ENCODE assay signal across 8 cellular contexts in the genomic region with DNA sequence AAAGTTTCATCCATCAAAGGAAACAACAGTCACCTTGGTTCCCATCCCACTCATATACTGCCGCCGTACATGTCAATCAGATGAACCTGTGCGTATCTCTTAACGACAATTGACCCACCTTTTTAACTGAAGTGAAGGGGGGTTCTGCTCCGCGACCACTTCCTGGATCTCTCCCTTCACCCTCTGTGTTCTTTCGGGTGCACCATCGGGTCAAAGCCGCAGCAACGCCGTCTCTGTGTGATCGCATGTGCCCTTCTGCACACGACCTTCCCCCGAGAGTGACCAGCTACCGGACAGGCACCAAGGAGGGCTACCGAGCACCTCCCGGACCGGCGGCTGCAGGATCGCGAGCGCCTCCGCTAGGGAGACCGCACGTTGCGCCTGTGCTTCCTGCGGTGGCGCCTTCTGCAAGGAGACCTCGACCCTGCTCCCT. TPM values are rescaled to one million over a fixed set of nuclear protein-coding genes. Genes with fewer than 3 reads are reported as not detected.
DNase-seq lines count a peak whose midpoint lies in the region; ATAC-seq and TF ChIP-seq lines count a peak whose summit lies in the region.
"Not testable (repeated sequence)": the region's sequence is repeated elsewhere in the genome, so short reads cannot be mapped to it uniquely, and the experiment has no call there.

No MANE protein-coding gene starts in this region.

- not testable (repeated sequence) for H4K8ac ChIP-seq in neuronal stem cell (ENCODE audit: low read depth, low read length)

- H4K20me1 ChIP-seq in mammary epithelial cell (ENCODE audit: insufficient read depth, low read length) = not testable (repeated sequence)

- CTCF ChIA-PET in mammary epithelial cell (lab: Charles Lee; ENCODE audit: low non-redundant PET) = not testable (repeated sequence)

- not testable (repeated sequence) for H3K23ac ChIP-seq in neuronal stem cell (ENCODE audit: low read depth, low read length, poor library complexity)

- 0% methylated on average over 2 of the region's 29 CpGs for WGBS in mammary epithelial cell (ENCODE audit: low coverage, missing lambda C conversion rate)
- no CpG with 5 or more reads among the region's 29 CpGs for WGBS in neuronal stem cell (ENCODE audit: extremely low coverage in 2 of 2, insufficient read length in 2 of 2, insufficient replicate concordance in 1 of 2), 2 donors
- WGBS in thyroid gland, 2 donors = 0 to 1% methylated on average over 11 to 15 of the region's 29 CpGs

- intact Hi-C loops in mammary epithelial cell (cut with micrococcal nuclease); thyroid gland (cut with DNase I): not testable (repeated sequence)

- H3K4me3 ChIP-seq in NB4 (ENCODE audit: low read depth, low read length) (peak overlapping the region; percentile 86), mammary epithelial cell (replicated peaks in 1 of 3; ENCODE audit: insufficient read depth in 1 of 3, low read depth in 2 of 3, low read length in 3 of 3) (peak overlapping the region; percentile 37 to 66 (median 60)), right atrium auricular region (peak overlapping the region; percentile 59 to 92), neuronal stem cell (ENCODE audit: low read length in 2 of 2) (peak overlapping the region; percentile 59 to 83), thyroid gland (replicated peaks in 1 of 3) (peak overlapping the region in 2 of 3 donors; percentile 43 to 69)

- peaks cover 33% of the 10 kb centered on the region for H3K79me2 ChIP-seq in mammary epithelial cell (ENCODE audit: insufficient read depth, low read length)

- peak; percentile 35 for ATAC-seq in HG02610 (IDR thresholded peaks at IDR 0.05; ENCODE audit: unreplicated experiment)

- not testable (repeated sequence) for H3K79me1 ChIP-seq in neuronal stem cell (ENCODE audit: low read depth, low read length)

- in situ Hi-C loops in mammary epithelial cell (cut with MboI; ENCODE audit: low sequenced_read_pairs in 2 of 2) = not testable (repeated sequence)

- H3K36me3 ChIP-seq in mammary epithelial cell (ENCODE audit: insufficient read depth, low read length); right atrium auricular region; neuronal stem cell (replicated peaks in 1 of 2; ENCODE audit: control insufficient read depth in 2 of 2, insufficient read depth in 2 of 2, low read length in 2 of 2); thyroid gland: not testable (repeated sequence)

- H2AFZ ChIP-seq in mammary epithelial cell (ENCODE audit: low read depth, low read length) (peak overlapping the region; percentile 88), neuronal stem cell (ENCODE audit: low read length) (peak overlapping the region; percentile 82)

- TF ChIP-seq CTCF in NB4 (IDR thresholded peaks at IDR 0.05; ENCODE audit: low read depth, low read length); thyroid gland (IDR thresholded peaks at IDR 0.05): not testable (repeated sequence)
- TF ChIP-seq CTCF in mammary epithelial cell (conservative IDR thresholded peaks at IDR 0.05 in 1 of 2, IDR thresholded peaks at IDR 0.05 in 1 of 2; ENCODE audit: extremely low read depth in 1 of 2, insufficient read depth in 1 of 2, low read depth in 1 of 2, low read length in 2 of 2) = peak in 1 of 2 donors; percentile 21
- peak in 1 of 2 donors; percentile 24 for TF ChIP-seq CTCF in right atrium auricular region (IDR thresholded peaks at IDR 0.05)

- H2AK5ac ChIP-seq in neuronal stem cell (ENCODE audit: low read depth, low read length) = not testable (repeated sequence)

- not testable (repeated sequence) for H3K18ac ChIP-seq in neuronal stem cell (ENCODE audit: low read length)

- not testable (repeated sequence) for H2BK12ac ChIP-seq in neuronal stem cell (ENCODE audit: low read length)

- not testable (repeated sequence) for BruUV-seq in mammary epithelial cell (replicated peaks; lab: Mats Ljungman, UMichigan)

- not testable (repeated sequence) for H2BK5ac ChIP-seq in neuronal stem cell (ENCODE audit: low read length)

- H4K91ac ChIP-seq in neuronal stem cell (ENCODE audit: low read depth, low read length, poor library complexity) = not testable (repeated sequence)

- not testable (repeated sequence) for TF ChIP-seq POLR2A in NB4 (IDR thresholded peaks at IDR 0.05; ENCODE audit: extremely low read depth, insufficient read length); thyroid gland (IDR thresholded peaks at IDR 0.05)

- H2BK120ac ChIP-seq in neuronal stem cell (ENCODE audit: low read depth, low read length) = not testable (repeated sequence)

- H3K9ac ChIP-seq in mammary epithelial cell (ENCODE audit: insufficient read depth, low read length) (peak overlapping the region; percentile 41), neuronal stem cell (ENCODE audit: low read depth, low read length, poor library complexity) (peak overlapping the region; percentile 72)

- not testable (repeated sequence) for H2BK15ac ChIP-seq in neuronal stem cell (ENCODE audit: low read length)

- not testable (repeated sequence) for H3K4ac ChIP-seq in neuronal stem cell (ENCODE audit: low read length)

- H3K27me3 ChIP-seq in mammary epithelial cell (ENCODE audit: insufficient read depth, low read length); right atrium auricular region; neuronal stem cell (ENCODE audit: control insufficient read depth in 3 of 3, insufficient read depth in 3 of 3, low read depth in 1 of 3, low read length in 3 of 3); thyroid gland: not testable (repeated sequence)

- dilution Hi-C loops in mammary epithelial cell (cut with HindIII; ENCODE audit: low sequenced_read_pairs) = not testable (repeated sequence)

- peak; percentile 22 for DNase-seq in ELR (ENCODE audit: low read depth)
- peak; percentile 40 for DNase-seq in NB4 (ENCODE audit: low read depth)
- peak; percentile 40 for DNase-seq in activated CD4-positive, alpha-beta T cell treated with anti-CD3 and anti-CD28 coated beads for 48 hours
- DNase-seq in mammary epithelial cell = peak; percentile 12
- DNase-seq in right atrium auricular region (ENCODE audit: low spot score) = not testable (repeated sequence)
- peak; percentile 4 for DNase-seq in neuronal stem cell (ENCODE audit: low spot score)
- peak; percentile 37 to 50 for DNase-seq in thyroid gland

- H3K4me1 ChIP-seq in mammary epithelial cell (ENCODE audit: insufficient read depth, low read length); neuronal stem cell (ENCODE audit: control insufficient read depth in 2 of 2, insufficient read depth in 1 of 2, low read depth in 1 of 2, low read length in 2 of 2): not testable (repeated sequence)
- H3K4me1 ChIP-seq in right atrium auricular region (peaks cover 0 to 17% of the 10 kb centered on the region in 2 donors), thyroid gland (peaks cover 13 to 15% of the 10 kb centered on the region in 2 donors)

- not testable (repeated sequence) for H3K9me3 ChIP-seq in mammary epithelial cell (replicated peaks; ENCODE audit: insufficient read depth, low read length); right atrium auricular region; neuronal stem cell (replicated peaks in 1 of 2; ENCODE audit: control insufficient read depth in 2 of 2, insufficient read depth in 1 of 2, low read depth in 1 of 2, low read length in 2 of 2); thyroid gland

- not testable (repeated sequence) for H3K14ac ChIP-seq in neuronal stem cell (ENCODE audit: low read length)

- H3K4me2 ChIP-seq in mammary epithelial cell (ENCODE audit: insufficient read depth, low read depth, low read length) (peak overlapping the region; percentile 86), neuronal stem cell (ENCODE audit: insufficient read depth, low read length, poor library complexity, severe bottlenecking) (peak overlapping the region; percentile 73)

- not testable (repeated sequence) for H3K27ac ChIP-seq in mammary epithelial cell (ENCODE audit: insufficient read depth, low read depth, low read length); neuronal stem cell (replicated peaks; ENCODE audit: low read length); thyroid gland
- peak overlapping the region in 1 of 2 donors; percentile 42 for H3K27ac ChIP-seq in right atrium auricular region

RNA-seq across cellular contexts. Expression of a gene that starts 1.2 kb away (rescaled TPM):
- 100 to 1,000 TPM in 1 of 2 donors, 10 to 100 TPM in 1; 94.1 to 102 TPM for total RNA-seq in mammary epithelial cell
- 60.7 TPM for polyA plus RNA-seq in mammary epithelial cell
- polyA minus RNA-seq in mammary epithelial cell = 72.8 TPM
- 10 to 100 TPM; 67.2 to 71.7 TPM for total RNA-seq in right atrium auricular region
- polyA plus RNA-seq in neuronal stem cell (2013, experiment 1 of 2) = 108 TPM
- polyA plus RNA-seq in neuronal stem cell (2013, experiment 2 of 2) = 110 TPM
- total RNA-seq in thyroid gland = 10 to 100 TPM; 66.4 to 89.2 (median 78.5) TPM
